ENCODE assay signal across 8 cellular contexts in genomic region chr2:103462101-103462500, GRCh38.
"Had no signal": no experiment of that assay in that cellular context is flagged by ENCODE, and none has a peak within 500 bp of the region (broad histone marks: within the 10 kb centered on the region; RNA-seq: fewer than 3 reads in every experiment).

No MANE protein-coding gene starts in this region.

- FAIRE-seq: G401.6, GM12878, GM12891, GM12892, GM18507, GM19239 had no signal

- H3K4me3 ChIP-seq: GM12878 had no signal

- DNase-seq: GDM1, GF-D8 had no signal

- ATAC-seq: GM12878 had no signal
